ENCODE assay signal across 8 cellular contexts in the genomic region with DNA sequence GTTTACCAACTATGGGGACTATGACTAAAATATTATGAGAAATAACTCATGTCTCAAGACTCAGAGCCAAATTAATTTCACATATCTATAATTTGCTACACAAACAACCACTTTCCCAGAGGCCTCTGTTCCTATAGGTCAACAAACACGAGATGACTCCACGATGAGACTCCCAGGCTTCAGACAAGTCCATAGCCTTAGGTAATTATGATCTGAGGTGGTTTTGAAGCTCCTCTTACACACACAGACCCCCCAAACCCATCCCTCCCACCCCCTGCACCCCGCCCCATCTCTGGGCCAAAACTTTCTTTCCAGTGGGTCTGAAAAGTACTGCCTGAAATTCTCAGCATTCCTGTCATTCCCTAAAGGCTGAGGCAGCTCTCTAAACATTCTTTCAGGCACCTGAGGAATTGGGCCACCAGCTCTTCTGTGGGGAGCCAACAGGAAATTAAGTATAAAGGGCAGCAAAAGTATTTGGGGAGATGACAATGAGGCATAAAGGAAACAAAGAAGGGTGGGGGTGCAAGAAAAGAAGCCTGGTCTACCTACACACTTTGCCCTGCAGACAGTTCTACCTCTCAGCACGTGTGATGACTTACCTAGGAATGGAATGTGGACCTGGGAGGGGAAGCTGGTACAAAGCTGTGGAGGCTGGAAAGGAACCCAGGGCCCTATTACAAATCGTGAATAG.
DNase-seq lines count a peak whose midpoint lies in the region; FAIRE-seq and TF ChIP-seq lines count a peak whose summit lies in the region.

No MANE protein-coding gene starts in this region.

- FAIRE-seq in RCC 7860 (lab: Jason Lieb, UNC) = peak; percentile 84

- no peak overlapping the region for H3K4me3 ChIP-seq in fibroblast of pulmonary artery (replicated peaks; ENCODE audit: low read depth, low read length)

- no peak for TF ChIP-seq CTCF in fibroblast of pulmonary artery (IDR thresholded peaks at IDR 0.05; ENCODE audit: low read length, missing control alignments)

- DNase-seq in GM04503 (ENCODE audit: low read depth) (peak; percentile 82), RCC 7860 (ENCODE audit: low spot score) (peak; percentile 99), fibroblast of pulmonary artery (ENCODE audit: low read depth) (peak; percentile 69), pulmonary artery endothelial cell (ENCODE audit: low read depth, low spot score) (peak; percentile 82), NCI-H146 (lab: John Stamatoyannopoulos, UW) (no peak), midbrain (lab: John Stamatoyannopoulos, UW) (no peak), NCI-H524 treated with DMSO at 0.1 percent for 48 hours (lab: John Stamatoyannopoulos, UW) (no peak)
- DNase-seq in stimulated activated CD4-positive, alpha-beta T cell treated with anti-CD3 and anti-CD28 coated beads, Interleukin-4, amount 100 ng/mL, for 24 hours = no peak

Comparison
In these comparisons a context has a peak if more than half of its experiments do, and no peak if none do; other contexts are left out.
1. DNase-seq: peak in GM04503 (single experiment), RCC 7860 (single experiment), fibroblast of pulmonary artery (single experiment) and pulmonary artery endothelial cell (single experiment); none in NCI-H146 (single experiment), midbrain (single experiment), stimulated activated CD4-positive, alpha-beta T cell treated with anti-CD3 and anti-CD28 coated beads, Interleukin-4, amount 100 ng/mL, for 24 hours (single experiment) and NCI-H524 treated with DMSO at 0.1 percent for 48 hours (single experiment).